Comparison of ENCODE assay signal across 22 cellular contexts in genomic region chr15:97718509-97718908, GRCh38.
"Had no signal": no experiment of that assay in that cellular context is flagged by ENCODE, and none has a peak within 500 bp of the region (broad histone marks: within the 10 kb centered on the region; RNA-seq: fewer than 3 reads in every experiment).

No MANE protein-coding gene starts in this region.

- H3K4me2 ChIP-seq: hepatocyte had no signal

- H2AFZ ChIP-seq: hepatocyte had no signal

- H3K4me3 ChIP-seq: coronary artery, dorsolateral prefrontal cortex, esophagus muscularis mucosa, gastroesophageal sphincter, heart left ventricle, hepatocyte, left lung, lung had no signal

- H3K36me3 Mint-ChIP-seq: mesothelial cell of epicardium had no signal

- H3K27me3 ChIP-seq: esophagus muscularis mucosa, foreskin keratinocyte, gastroesophageal sphincter, heart left ventricle, hepatocyte, left lung had no signal

- H3K27ac Mint-ChIP-seq: effector memory CD8-positive, alpha-beta T cell; endodermal cell; immature natural killer cell; mesothelial cell of epicardium; naive thymus-derived CD4-positive, alpha-beta T cell had no signal

- H3K36me3 ChIP-seq: esophagus muscularis mucosa, gastroesophageal sphincter, heart left ventricle, left lung had no signal

- H3K79me2 ChIP-seq: hepatocyte had no signal

- H3K4me1 Mint-ChIP-seq: endodermal cell; immature natural killer cell; mesothelial cell of epicardium; naive thymus-derived CD4-positive, alpha-beta T cell had no signal

- ATAC-seq: effector memory CD8-positive, alpha-beta T cell; foreskin keratinocyte; gastroesophageal sphincter; heart left ventricle; left lung; left ventricle myocardium superior; naive thymus-derived CD4-positive, alpha-beta T cell had no signal

- H3K27ac ChIP-seq: coronary artery, dorsolateral prefrontal cortex, esophagus muscularis mucosa, foreskin keratinocyte, gastroesophageal sphincter, heart left ventricle, hepatocyte, left lung had no signal

- H3K4me3 Mint-ChIP-seq: effector memory CD8-positive, alpha-beta T cell; endodermal cell; immature natural killer cell; mesothelial cell of epicardium; naive thymus-derived CD4-positive, alpha-beta T cell had no signal

- H3K27me3 Mint-ChIP-seq: effector memory CD8-positive, alpha-beta T cell had no signal

- H3K4me1 ChIP-seq: esophagus muscularis mucosa, foreskin keratinocyte, gastroesophageal sphincter, heart left ventricle, left lung had no signal

- DNase-seq: dermis blood vessel endothelial cell; dorsolateral prefrontal cortex; effector CD4-positive, alpha-beta T cell; effector memory CD8-positive, alpha-beta T cell; endodermal cell; foreskin keratinocyte; heart left ventricle; hypothalamus; immature natural killer cell; islet precursor cell; kidney; kidney glomerular epithelial cell; left lung; left ventricle myocardium superior; mesenchymal stem cell; naive thymus-derived CD4-positive, alpha-beta T cell had no signal
